In the genomic region with DNA sequence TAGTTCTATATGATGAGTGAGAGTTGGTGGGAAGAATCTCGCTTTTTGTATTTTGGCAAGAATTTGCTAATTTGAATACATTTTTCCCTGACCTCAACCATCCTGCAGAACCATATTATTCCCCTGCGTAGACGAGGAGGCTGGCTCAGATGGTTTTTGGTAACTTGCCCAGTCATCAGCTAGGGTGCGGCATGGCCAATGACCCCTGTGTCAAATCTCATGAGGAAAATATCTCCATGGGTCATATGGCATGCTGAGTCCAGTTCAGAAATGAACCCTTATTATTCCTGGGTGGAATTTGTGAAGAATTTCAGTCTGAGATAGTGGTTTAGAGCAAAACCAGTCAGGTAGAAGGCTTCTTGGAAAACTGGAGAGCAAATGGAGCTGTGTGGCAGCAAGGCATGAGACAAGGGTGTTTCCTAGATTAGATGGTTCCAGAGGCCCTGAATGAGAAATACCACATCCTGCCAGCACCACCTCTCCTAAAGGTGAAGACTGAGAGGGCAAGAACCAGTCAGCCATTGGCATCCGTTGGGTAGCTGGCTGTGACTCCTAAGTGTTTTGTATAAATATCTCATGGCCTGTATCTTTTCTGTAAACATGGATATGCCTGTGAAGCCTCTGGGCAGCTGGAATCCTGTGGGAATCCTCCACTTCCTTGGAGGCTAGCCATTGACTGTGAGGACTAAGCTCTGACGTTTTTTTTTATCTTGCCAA, we compare ENCODE assay signal across 11 cellular contexts. TPM values are rescaled to one million over a fixed set of nuclear protein-coding genes. Genes with fewer than 3 reads are reported as not detected.
DNase-seq lines count a peak whose midpoint lies in the region; ATAC-seq, FAIRE-seq and TF ChIP-seq lines count a peak whose summit lies in the region.
"Had no signal": no experiment of that assay in that cellular context is flagged by ENCODE, and none has a peak within 500 bp of the region (broad histone marks: within the 10 kb centered on the region; RNA-seq: fewer than 3 reads in every experiment).

No MANE protein-coding gene starts in this region.

- no peak overlapping the region for H2BK12ac ChIP-seq in neuronal stem cell (ENCODE audit: low read length)

- no peak overlapping the region for H2BK120ac ChIP-seq in neuronal stem cell (ENCODE audit: low read depth, low read length)

- no peaks in the 10 kb centered on the region for H3K79me1 ChIP-seq in neuronal stem cell (ENCODE audit: low read depth, low read length)

- FAIRE-seq in K562 (lab: Jason Lieb, UNC), result no peak

- in situ Hi-C loops in K562 (cut with MboI), result no loop called here

- peak overlapping the region in 6 of 8 donors; percentile 46 to 78 (median 62) for H3K4me3 Mint-ChIP-seq in CD4-positive, alpha-beta memory T cell

- no peak overlapping the region for H4K8ac ChIP-seq in neuronal stem cell (ENCODE audit: low read depth, low read length)

- H3K18ac ChIP-seq in neuronal stem cell (ENCODE audit: low read length), result no peak overlapping the region

- no peaks in the 10 kb centered on the region for H3K79me2 ChIP-seq in K562 (ENCODE audit: control insufficient read depth, insufficient read depth, low read length)

- no peak overlapping the region for H2BK5ac ChIP-seq in neuronal stem cell (ENCODE audit: low read length)

- no peak for TF ChIP-seq RAD21 in K562 (CRISPR knock-in tag; conservative IDR thresholded peaks at IDR 0.05 in 1 of 2, IDR thresholded peaks at IDR 0.05 in 1 of 2)

- intact Hi-C loops in CD4-positive, alpha-beta memory T cell (cut with micrococcal nuclease), result loop anchor here (2.0 kb wide), 1 partner anchor 14 kb away; no protein-coding TSS in a partner anchor
- intact Hi-C loops in K562 (cut with micrococcal nuclease), result no loop called here

- H3K36me3 ChIP-seq in CD4-positive, alpha-beta memory T cell (ENCODE audit: insufficient read depth, low read length), result no peaks in the 10 kb centered on the region
- H3K36me3 ChIP-seq in K562 (ENCODE audit: control insufficient read depth, insufficient read depth, low read length), result no peaks in the 10 kb centered on the region
- no peaks in the 10 kb centered on the region for H3K36me3 ChIP-seq in mesodermal cell (ENCODE audit: control insufficient read depth, insufficient read depth, low read length)
- no peaks in the 10 kb centered on the region for H3K36me3 ChIP-seq in neuronal stem cell (replicated peaks in 1 of 2; ENCODE audit: control insufficient read depth in 2 of 2, insufficient read depth in 2 of 2, low read length in 2 of 2)

- TF ChIP-seq POLR2A in K562 (conservative IDR thresholded peaks at IDR 0.05), result no peak

- peak; percentile 24 to 57 (median 39) for DNase-seq in CD4-positive, alpha-beta memory T cell
- peak; percentile 16 for DNase-seq in LoVo (ENCODE audit: low spot score)
- DNase-seq in K562 (ENCODE audit: extremely low read depth in 1 of 4, low spot score in 3 of 4), result no peak
- no peak for DNase-seq in neuronal stem cell (ENCODE audit: low spot score)
- DNase-seq in effector CD4-positive, alpha-beta T cell, result no peak
- DNase-seq in DMS79 treated with DMSO at 0.1 percent for 48 hours (lab: John Stamatoyannopoulos, UW), result no peak
- DNase-seq: DMS153, islet precursor cell had no signal

- no peaks in the 10 kb centered on the region for H3K9me1 ChIP-seq in K562 (ENCODE audit: control insufficient read depth, insufficient read depth, low read length)

- H3K4me1 ChIP-seq in CD4-positive, alpha-beta memory T cell (ENCODE audit: insufficient read depth, low read length), result peaks cover 58% of the 10 kb centered on the region
- peaks cover 7 to 8% of the 10 kb centered on the region in 2 experiments; a peak in 4 of 5 replicates for H3K4me1 ChIP-seq in K562 (replicated peaks in 1 of 2; ENCODE audit: control insufficient read depth in 2 of 2, insufficient read depth in 2 of 2, low read length in 2 of 2)
- H3K4me1 ChIP-seq in mesodermal cell (ENCODE audit: control insufficient read depth, insufficient read depth, low read length, poor library complexity, severe bottlenecking), result peaks cover 47% of the 10 kb centered on the region
- H3K4me1 ChIP-seq in neuronal stem cell (ENCODE audit: control insufficient read depth in 2 of 2, insufficient read depth in 1 of 2, low read depth in 1 of 2, low read length in 2 of 2), result peaks cover 2 to 10% of the 10 kb centered on the region in 2 donors

- POLR2A ChIA-PET in CD4-positive, alpha-beta memory T cell (lab: Charles Lee; ENCODE audit: partially characterized antibody), result interaction anchor here (0.9 to 4.4 kb wide), 7 partner anchors 13 to 101 kb away, joined by 3 to 24 read pairs (median 5); no protein-coding TSS in a partner anchor
- POLR2A ChIA-PET in K562 (lab: Yijun Ruan, JAX), result no interaction called here

- no peak for ATAC-seq in K562
- ATAC-seq in HG03159 (IDR thresholded peaks at IDR 0.05; ENCODE audit: unreplicated experiment), result no peak
- ATAC-seq: SK-N-SH treated with all-trans-retinoic acid at 6 μM for 48 hours had no signal

- CTCF ChIA-PET in CD4-positive, alpha-beta memory T cell (lab: Charles Lee; ENCODE audit: partially characterized antibody), result interaction anchor here (0.7 to 8.8 kb wide), 4 partner anchors 19 to 90 kb away, joined by 3 to 42 read pairs (median 4); no protein-coding TSS in a partner anchor
- CTCF ChIA-PET in K562 (lab: Yijun Ruan, JAX; ENCODE audit: low intra/inter-chr PET ratio), result no interaction called here

- 0 out of 2 replicates have a peak, but pooled peaks cover 5% of the 10 kb centered on the region for H4K20me1 ChIP-seq in K562 (replicated peaks; ENCODE audit: control insufficient read depth, insufficient read depth, low read length)

- H3K27me3 Mint-ChIP-seq in CD4-positive, alpha-beta memory T cell, result no peaks in the 10 kb centered on the region

- H3K9ac ChIP-seq in K562 (ENCODE audit: insufficient read depth in 1 of 2, low read depth in 2 of 2, low read length in 2 of 2), result no peak overlapping the region
- H3K9ac ChIP-seq in neuronal stem cell (ENCODE audit: low read depth, low read length, poor library complexity), result no peak overlapping the region

- no peaks in the 10 kb centered on the region for H3K27me3 ChIP-seq in CD4-positive, alpha-beta memory T cell (ENCODE audit: insufficient read depth, low read length)
- no peaks in the 10 kb centered on the region for H3K27me3 ChIP-seq in K562 (ENCODE audit: control insufficient read depth in 2 of 2, insufficient read depth in 2 of 2, low read length in 2 of 2)
- no peaks in the 10 kb centered on the region for H3K27me3 ChIP-seq in neuronal stem cell (ENCODE audit: control insufficient read depth in 3 of 3, insufficient read depth in 3 of 3, low read depth in 1 of 3, low read length in 3 of 3)

- no TSS peak for BruUV-seq in K562 (replicated peaks; lab: Mats Ljungman, UMichigan)

- no peak overlapping the region for H4K91ac ChIP-seq in neuronal stem cell (ENCODE audit: low read depth, low read length, poor library complexity)

- H3K4me1 Mint-ChIP-seq in CD4-positive, alpha-beta memory T cell, result peaks cover 46 to 56% (median 51%) of the 10 kb centered on the region in 4 donors

- whole genome bisulfite sequencing in K562 (ENCODE audit: insufficient coverage, low coverage, missing lambda C conversion rate), result 7% methylated on average over 6 of the region's 6 CpGs
- WGBS in mesodermal cell (ENCODE audit: insufficient coverage in 2 of 2), 2 experiments, result 85% methylated on average over 5 of the region's 6 CpGs; no CpG with 5 or more reads in 1 of the 2 experiments
- WGBS in neuronal stem cell (ENCODE audit: extremely low coverage in 2 of 2, insufficient read length in 2 of 2, insufficient replicate concordance in 1 of 2), 2 donors, result no CpG with 5 or more reads among the region's 6 CpGs

- H3K27ac ChIP-seq in CD4-positive, alpha-beta memory T cell (ENCODE audit: low read depth, low read length), result no peak overlapping the region
- no peak overlapping the region for H3K27ac ChIP-seq in K562 (ENCODE audit: extremely low read depth, low read depth, low read length)
- peak overlapping the region; percentile 55 for H3K27ac ChIP-seq in mesodermal cell (ENCODE audit: low read depth, low read length, severe bottlenecking)
- no peak overlapping the region for H3K27ac ChIP-seq in neuronal stem cell (replicated peaks; ENCODE audit: low read length)

- no peak overlapping the region for H2BK15ac ChIP-seq in neuronal stem cell (ENCODE audit: low read length)

- H3K36me3 Mint-ChIP-seq in CD4-positive, alpha-beta memory T cell, result no peaks in the 10 kb centered on the region

- no peaks in the 10 kb centered on the region for H3K9me3 Mint-ChIP-seq in CD4-positive, alpha-beta memory T cell

- H3K27ac Mint-ChIP-seq in CD4-positive, alpha-beta memory T cell, result peak overlapping the region; percentile 19 to 88 (median 64)

- no peak overlapping the region for H3K14ac ChIP-seq in neuronal stem cell (ENCODE audit: low read length)

- H2AK5ac ChIP-seq in neuronal stem cell (ENCODE audit: low read depth, low read length), result no peak overlapping the region

- no peak for TF ChIP-seq EP300 in K562 (IDR thresholded peaks at IDR 0.05; ENCODE audit: low read length)

- no peak overlapping the region for H3K4me3 ChIP-seq in CD4-positive, alpha-beta memory T cell (ENCODE audit: low read length in 2 of 2)
- H3K4me3 ChIP-seq in K562 (no peak overlapping the region), mesodermal cell (ENCODE audit: extremely low read depth, insufficient read depth, low read length, poor library complexity, severe bottlenecking) (no peak overlapping the region), neuronal stem cell (ENCODE audit: low read length in 2 of 2) (no peak overlapping the region)

- H3K4me2 ChIP-seq in K562 (ENCODE audit: insufficient read depth, low read length) (no peak overlapping the region), neuronal stem cell (ENCODE audit: insufficient read depth, low read length, poor library complexity, severe bottlenecking) (no peak overlapping the region)

- H3K9me3 ChIP-seq in CD4-positive, alpha-beta memory T cell (ENCODE audit: control insufficient read depth in 1 of 2, low read length in 2 of 2), result no peaks in the 10 kb centered on the region
- no peaks in the 10 kb centered on the region for H3K9me3 ChIP-seq in K562 (replicated peaks; ENCODE audit: control insufficient read depth, insufficient read depth, low read depth, low read length)
- peaks cover 4% of the 10 kb centered on the region for H3K9me3 ChIP-seq in mesodermal cell (ENCODE audit: control insufficient read depth, low read length)
- no peaks in the 10 kb centered on the region for H3K9me3 ChIP-seq in neuronal stem cell (replicated peaks in 1 of 2; ENCODE audit: control insufficient read depth in 2 of 2, insufficient read depth in 1 of 2, low read depth in 1 of 2, low read length in 2 of 2)

- H3K4ac ChIP-seq in neuronal stem cell (ENCODE audit: low read length), result no peak overlapping the region

- H2AFZ ChIP-seq in K562 (ENCODE audit: low read depth, low read length) (no peak overlapping the region), neuronal stem cell (ENCODE audit: low read length) (no peak overlapping the region)

- TF ChIP-seq CTCF in K562 (IDR thresholded peaks at IDR 0.05 in 2 of 3, conservative IDR thresholded peaks at IDR 0.05 in 1 of 3; ENCODE audit: insufficient read depth in 2 of 3, low read depth in 1 of 3, low read length in 3 of 3), result no peak

- no peak overlapping the region for H3K23ac ChIP-seq in neuronal stem cell (ENCODE audit: low read depth, low read length, poor library complexity)

RNA-seq across cellular contexts. Expression of gene UPP1, which starts 5.8 kb away (rescaled TPM):
- total RNA-seq in CD4-positive, alpha-beta memory T cell, result 10 to 100 TPM; 52.7 to 54.2 TPM
- polyA plus RNA-seq in CD4-positive, alpha-beta memory T cell, result 100 to 1,000 TPM; 107 to 123 TPM
- total RNA-seq in K562 (2011; cell fraction: chromatin; rRNA removed; ENCODE audit: low replicate concordance), result 0.32 and 1.3 TPM in 2 replicates
- 0.66 and 0.83 TPM in 2 replicates for total RNA-seq in K562 (2011; cell fraction: nucleolus; rRNA removed)
- 1.3 and 1.7 TPM in 2 replicates for total RNA-seq in K562 (2011; cell fraction: nucleoplasm; rRNA removed)
- total RNA-seq in K562 (2014; rRNA removed) (0.59 and 1.1 TPM in 2 replicates), K562 (2014; rRNA removed; fragmentation: Illumina TruSeq; extraction: Trizol) (0.35 and 0.73 TPM in 2 replicates), K562 (2015; rRNA removed; fragmentation: Illumina TruSeq; extraction: Trizol) (1.0 and 1.2 TPM in 2 replicates), K562 (2021) (1.8 and 2.3 TPM in 2 replicates)
- polyA plus RNA-seq in K562 (2011; rRNA removed) (0.61 and 0.65 TPM in 2 replicates), K562 (2014; fragmentation: Illumina TruSeq; extraction: Trizol) (0.46 and 1.1 TPM in 2 replicates), K562 (2014; fragmentation: Nextera tagmentation; extraction: Ambion mirVana) (under 1 TPM; 0.38 to 0.55 TPM), K562 (2014; rRNA removed) (1.7 and 2.4 TPM in 2 replicates)
- 0.29 and 1.6 TPM in 2 replicates for polyA plus RNA-seq in K562 (2011; cell fraction: cytosol; rRNA removed)
- polyA plus RNA-seq in K562 (2011; cell fraction: nucleus; rRNA removed), result 1.0 and 2.0 TPM in 2 replicates
- polyA plus RNA-seq in K562 (2012), result 1.4 and 7.2 TPM in 2 replicates
- polyA minus RNA-seq in K562 (2011; rRNA and poly(A)+ RNA removed), result 0.27 and 0.60 TPM in 2 replicates
- 0.86 and 1.6 TPM in 2 replicates for polyA minus RNA-seq in K562 (2011; cell fraction: cytosol; rRNA and poly(A)+ RNA removed)
- 1.1 and 1.6 TPM in 2 replicates for polyA minus RNA-seq in K562 (2011; cell fraction: nucleus; rRNA and poly(A)+ RNA removed)
- polyA plus RNA-seq in mesodermal cell (2013, experiment 1 of 2), result 53.8 TPM
- 42.8 TPM for polyA plus RNA-seq in mesodermal cell (2013, experiment 2 of 2)
- polyA plus RNA-seq in neuronal stem cell (2013, experiment 1 of 2), result 25.1 TPM
- 23.8 TPM for polyA plus RNA-seq in neuronal stem cell (2013, experiment 2 of 2)

RNA-seq across cellular contexts. Expression of gene C7orf57, which starts 47.9 kb away (rescaled TPM):
- not detected for total RNA-seq in CD4-positive, alpha-beta memory T cell
- polyA plus RNA-seq in CD4-positive, alpha-beta memory T cell, result under 1 TPM; 0.16 to 0.22 TPM
- total RNA-seq in K562 (2011; cell fraction: chromatin; rRNA removed; ENCODE audit: low replicate concordance), result not detected in 2 replicates
- total RNA-seq in K562 (2011; cell fraction: nucleolus; rRNA removed), result not detected in 2 replicates
- total RNA-seq in K562 (2011; cell fraction: nucleoplasm; rRNA removed), result not detected in 2 replicates
- total RNA-seq in K562 (2014; rRNA removed) (not detected in 2 replicates), K562 (2014; rRNA removed; fragmentation: Illumina TruSeq; extraction: Trizol) (not detected in 2 replicates), K562 (2015; rRNA removed; fragmentation: Illumina TruSeq; extraction: Trizol) (not detected in 2 replicates), K562 (2021) (not detected in 2 replicates)
- polyA plus RNA-seq in K562 (2011; rRNA removed) (not detected in 2 replicates), K562 (2014; fragmentation: Illumina TruSeq; extraction: Trizol) (not detected in 2 replicates), K562 (2014; fragmentation: Nextera tagmentation; extraction: Ambion mirVana) (not detected), K562 (2014; rRNA removed) (not detected in 2 replicates)
- not detected in 2 replicates for polyA plus RNA-seq in K562 (2011; cell fraction: cytosol; rRNA removed)
- polyA plus RNA-seq in K562 (2011; cell fraction: nucleus; rRNA removed), result not detected in 2 replicates
- polyA plus RNA-seq in K562 (2012), result not detected in 2 replicates
- polyA minus RNA-seq in K562 (2011; rRNA and poly(A)+ RNA removed), result not detected in 2 replicates
- not detected in 2 replicates for polyA minus RNA-seq in K562 (2011; cell fraction: cytosol; rRNA and poly(A)+ RNA removed)
- polyA minus RNA-seq in K562 (2011; cell fraction: nucleus; rRNA and poly(A)+ RNA removed), result not detected in 2 replicates
- polyA plus RNA-seq in mesodermal cell (2013, experiment 1 of 2), result 0.26 TPM
- 0.35 TPM for polyA plus RNA-seq in mesodermal cell (2013, experiment 2 of 2)
- 0.14 TPM for polyA plus RNA-seq in neuronal stem cell (2013, experiment 1 of 2)
- polyA plus RNA-seq in neuronal stem cell (2013, experiment 2 of 2), result 0.08 TPM

RNA-seq across cellular contexts. Expression of gene SUN3, which starts 54.4 kb away (rescaled TPM):
- total RNA-seq in CD4-positive, alpha-beta memory T cell, result not detected
- polyA plus RNA-seq in CD4-positive, alpha-beta memory T cell, result under 1 TPM in 1 of 2 donors, not detected in 1; 0.56 TPM
- not detected in 2 replicates for total RNA-seq in K562 (2011; cell fraction: chromatin; rRNA removed; ENCODE audit: low replicate concordance)
- total RNA-seq in K562 (2011; cell fraction: nucleolus; rRNA removed), result not detected in 2 replicates
- total RNA-seq in K562 (2011; cell fraction: nucleoplasm; rRNA removed), result not detected in 2 replicates
- total RNA-seq in K562 (2014; rRNA removed) (not detected in 2 replicates), K562 (2014; rRNA removed; fragmentation: Illumina TruSeq; extraction: Trizol) (not detected in 2 replicates), K562 (2015; rRNA removed; fragmentation: Illumina TruSeq; extraction: Trizol) (0.19 TPM in 1 of 2 replicates, not detected in the other), K562 (2021) (not detected in 2 replicates)
- polyA plus RNA-seq in K562 (2011; rRNA removed) (not detected in 2 replicates), K562 (2014; fragmentation: Illumina TruSeq; extraction: Trizol) (not detected in 2 replicates), K562 (2014; fragmentation: Nextera tagmentation; extraction: Ambion mirVana) (under 1 TPM; 0.04 to 0.06 TPM), K562 (2014; rRNA removed) (0.24 TPM in 1 of 2 replicates, not detected in the other)
- not detected in 2 replicates for polyA plus RNA-seq in K562 (2011; cell fraction: cytosol; rRNA removed)
- polyA plus RNA-seq in K562 (2011; cell fraction: nucleus; rRNA removed), result not detected in 2 replicates
- 0.12 and 0.91 TPM in 2 replicates for polyA plus RNA-seq in K562 (2012)
- polyA minus RNA-seq in K562 (2011; rRNA and poly(A)+ RNA removed), result not detected in 2 replicates
- polyA minus RNA-seq in K562 (2011; cell fraction: cytosol; rRNA and poly(A)+ RNA removed), result not detected in 2 replicates
- polyA minus RNA-seq in K562 (2011; cell fraction: nucleus; rRNA and poly(A)+ RNA removed), result not detected in 2 replicates
- polyA plus RNA-seq in mesodermal cell (2013, experiment 1 of 2), result not detected
- not detected for polyA plus RNA-seq in mesodermal cell (2013, experiment 2 of 2)
- not detected for polyA plus RNA-seq in neuronal stem cell (2013, experiment 1 of 2)
- not detected for polyA plus RNA-seq in neuronal stem cell (2013, experiment 2 of 2)

Comparison
In these comparisons a context has a peak if more than half of its experiments do, and no peak if none do; other contexts are left out.
1. DNase-seq: peak in CD4-positive, alpha-beta memory T cell (5 of 5) and LoVo (single experiment); none in K562 (0 of 4), neuronal stem cell (single experiment), effector CD4-positive, alpha-beta T cell (single experiment) and DMS79 treated with DMSO at 0.1 percent for 48 hours (single experiment).
2. RNA of gene UPP1, which starts 5.8 kb away (total RNA-seq): 52.7 to 54.2 TPM in CD4-positive, alpha-beta memory T cell; 0.32 to 2.3 TPM in K562; every median in the first group is over 10 times any median in the second.